In the genomic region with DNA sequence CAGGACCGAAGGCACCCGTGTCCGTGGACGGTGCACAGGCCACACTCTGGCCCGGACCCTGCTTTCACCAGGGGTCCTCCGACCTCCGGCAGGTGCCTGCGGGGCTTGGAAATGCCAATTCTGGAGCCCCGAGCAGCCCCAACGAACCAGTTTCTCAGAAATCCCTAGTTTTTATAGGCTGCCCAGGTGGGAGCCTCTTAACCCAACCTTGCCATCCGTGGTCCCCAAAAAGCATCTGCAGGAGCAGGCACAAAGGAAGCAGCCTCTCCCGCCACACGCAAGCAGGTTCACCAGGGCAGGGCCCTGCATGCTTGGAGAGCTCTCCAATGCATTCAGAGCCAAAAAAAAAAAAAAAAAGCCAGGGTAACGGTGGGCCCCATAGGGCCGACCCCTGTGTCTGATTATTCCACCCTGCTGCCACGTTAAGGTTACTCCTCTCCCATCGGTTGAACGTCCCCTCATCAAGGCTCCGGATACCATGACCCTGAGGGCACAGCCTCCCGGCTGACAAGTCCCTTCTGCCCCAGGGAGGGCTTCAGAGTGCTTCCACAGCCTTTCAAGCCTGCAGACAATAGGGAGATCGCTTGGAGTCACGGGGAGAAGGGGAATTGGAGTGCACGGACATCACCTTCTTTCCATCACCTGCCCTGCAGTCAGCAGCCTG, we compare ENCODE assay signal across 8 cellular contexts. TPM values are rescaled to one million over a fixed set of nuclear protein-coding genes. Genes with fewer than 3 reads are reported as not detected.
DNase-seq lines count a peak whose midpoint lies in the region; ATAC-seq and TF ChIP-seq lines count a peak whose summit lies in the region.

No MANE protein-coding gene starts in this region.

- peaks cover 4% of the 10 kb centered on the region for H3K36me3 Mint-ChIP-seq in neural progenitor cell

- no peaks in the 10 kb centered on the region for H3K9me3 ChIP-seq in MM.1S (replicated peaks; ENCODE audit: insufficient read depth, low read length)
- no peaks in the 10 kb centered on the region for H3K9me3 ChIP-seq in duodenal mucosa (ENCODE audit: control insufficient read depth in 1 of 2, low read length in 2 of 2)
- no peaks in the 10 kb centered on the region for H3K9me3 ChIP-seq in neural progenitor cell (ENCODE audit: low read depth)

- peaks cover 18% of the 10 kb centered on the region for H3K4me1 ChIP-seq in MM.1S (ENCODE audit: low read length)
- H3K4me1 ChIP-seq in duodenal mucosa (ENCODE audit: control insufficient read depth in 1 of 2, insufficient read depth in 2 of 2, low read length in 2 of 2) = peaks cover 42 to 63% of the 10 kb centered on the region in 2 donors
- peaks cover 23% of the 10 kb centered on the region for H3K4me1 ChIP-seq in neural progenitor cell

- H3F3A ChIP-seq in MM.1S (ENCODE audit: insufficient read depth, low read length) (peaks cover 14% of the 10 kb centered on the region; the same call in 1 of the 2 replicates), neural progenitor cell (ENCODE audit: low read depth) (peaks cover 34% of the 10 kb centered on the region)

- H3K4me2 ChIP-seq in MM.1S (ENCODE audit: low read depth, low read length) (peak overlapping the region; percentile 97), neural progenitor cell (peak overlapping the region; percentile 93)

- H2AFZ ChIP-seq in MM.1S (ENCODE audit: low read length) (peak overlapping the region; percentile 79), neural progenitor cell (replicated peaks) (no peak overlapping the region)

- DNase-seq in MM.1S (no peak), neural progenitor cell (ENCODE audit: low spot score) (peak; percentile 48), NCI-H1092 (lab: John Stamatoyannopoulos, UW) (no peak), NCI-H748 treated with DMSO at 0.1 percent for 48 hours (lab: John Stamatoyannopoulos, UW) (no peak)
- DNase-seq in stimulated activated CD4-positive, alpha-beta T cell treated with anti-CD3 and anti-CD28 coated beads, Interleukin-4, amount 100 ng/mL, for 24 hours = no peak

- peaks cover 11% of the 10 kb centered on the region for H3K27me3 Mint-ChIP-seq in neural progenitor cell (ENCODE audit: insufficient read depth, low read depth)

- no peaks in the 10 kb centered on the region for H3K9me3 Mint-ChIP-seq in neural progenitor cell

- no peaks in the 10 kb centered on the region for H3K36me3 ChIP-seq in MM.1S (replicated peaks; ENCODE audit: insufficient read depth, low read length)
- no peaks in the 10 kb centered on the region for H3K36me3 ChIP-seq in duodenal mucosa (ENCODE audit: control insufficient read depth in 1 of 2, insufficient read depth in 2 of 2, low read length in 2 of 2)
- H3K36me3 ChIP-seq in neural progenitor cell = no peaks in the 10 kb centered on the region

- peak overlapping the region; percentile 85 for H3K27ac ChIP-seq in C4-2B
- peak overlapping the region; percentile 50; the same call in 1 of the 2 replicates for H3K27ac ChIP-seq in MM.1S (ENCODE audit: low read length)
- peak overlapping the region; percentile 70 for H3K27ac ChIP-seq in duodenal mucosa (ENCODE audit: low read depth, low read length)
- H3K27ac ChIP-seq in neural progenitor cell = no peak overlapping the region

- TF ChIP-seq CTCF in C4-2B (conservative IDR thresholded peaks at IDR 0.05) (no peak), MM.1S (IDR thresholded peaks at IDR 0.05; ENCODE audit: low read length) (no peak), neural progenitor cell (IDR thresholded peaks at IDR 0.05) (no peak)

- H3K27me3 ChIP-seq in MM.1S (replicated peaks; ENCODE audit: insufficient read depth, low read length) = no peaks in the 10 kb centered on the region
- H3K27me3 ChIP-seq in duodenal mucosa (ENCODE audit: control insufficient read depth in 1 of 2, insufficient read depth in 2 of 2, low read length in 2 of 2) = no peaks in the 10 kb centered on the region
- H3K27me3 ChIP-seq in neural progenitor cell = peaks cover 7% of the 10 kb centered on the region

- peaks cover 41% of the 10 kb centered on the region for H3K79me2 ChIP-seq in MM.1S (ENCODE audit: low read length)
- H3K79me2 ChIP-seq in neural progenitor cell (ENCODE audit: low read depth) = peaks cover 66% of the 10 kb centered on the region

- H4K20me1 ChIP-seq in MM.1S (ENCODE audit: insufficient read depth, low read length) (no peaks in the 10 kb centered on the region), neural progenitor cell (ENCODE audit: low read depth) (peaks cover 60% of the 10 kb centered on the region)

- no peak for ATAC-seq in GM21423 (IDR thresholded peaks at IDR 0.05; ENCODE audit: unreplicated experiment)

- peak overlapping the region; percentile 92 for H3K4me3 ChIP-seq in MM.1S (ENCODE audit: low read length)
- peak overlapping the region; percentile 81 for H3K4me3 ChIP-seq in duodenal mucosa (ENCODE audit: low read depth in 1 of 2, low read length in 2 of 2)
- H3K4me3 ChIP-seq in neural progenitor cell = peak overlapping the region; percentile 60

- peaks cover 28% of the 10 kb centered on the region for H3K4me1 Mint-ChIP-seq in neural progenitor cell

- H3K27ac Mint-ChIP-seq in neural progenitor cell = no peak overlapping the region

- peak overlapping the region; percentile 79 for H3K9ac ChIP-seq in MM.1S (ENCODE audit: low read length)
- peak overlapping the region; percentile 61 to 88 for H3K9ac ChIP-seq in duodenal mucosa (ENCODE audit: low read depth in 1 of 2, low read length in 2 of 2)
- H3K9ac ChIP-seq in neural progenitor cell = peak overlapping the region; percentile 41

- H3K4me3 Mint-ChIP-seq in neural progenitor cell = peak overlapping the region; percentile 84

- H3K9me2 ChIP-seq in MM.1S (replicated peaks; ENCODE audit: insufficient read depth, low read length) = no peaks in the 10 kb centered on the region

RNA-seq across cellular contexts. Expression of a gene that starts 0.8 kb away (rescaled TPM):
- 3.4 and 9.1 TPM in 2 replicates for total RNA-seq in neural progenitor cell (ENCODE audit: low replicate concordance)

RNA-seq across cellular contexts. Expression of a gene that starts 4.1 kb away (rescaled TPM):
- 21.6 and 43.7 TPM in 2 replicates for total RNA-seq in neural progenitor cell (ENCODE audit: low replicate concordance)

RNA-seq across cellular contexts. Expression of a gene that starts 4.2 kb away (rescaled TPM):
- 5.1 and 20.5 TPM in 2 replicates for total RNA-seq in neural progenitor cell (ENCODE audit: low replicate concordance)

RNA-seq across cellular contexts. Expression of a gene that starts 12.9 kb away (rescaled TPM):
- total RNA-seq in neural progenitor cell (ENCODE audit: low replicate concordance) = 27.9 and 69.8 TPM in 2 replicates

RNA-seq across cellular contexts. Expression of a gene that starts 13.0 kb away (rescaled TPM):
- total RNA-seq in neural progenitor cell (ENCODE audit: low replicate concordance) = 18.9 and 30.9 TPM in 2 replicates
